In genomic region chr12:132828706-132829534, GRCh38 we compare ENCODE assay signal across 1 cellular context.
TF ChIP-seq lines count a peak whose summit lies in the region.

Gene GOLGA3, minus strand, starts transcription at chr12:132828869. Its CDS starts 6,741 bp downstream, at chr12:132822128.

TF ChIP-seq in HepG2, 621 proteins besides CTCF, POLR2A, EP300 and RAD21 (continued from another document and continues in another):
- TF ChIP-seq ATF6 (CRISPR knock-in tag; conservative IDR thresholded peaks at IDR 0.05) (0 out of 2 replicates have a peak, but pooled peaks have one; percentile 11), MXD4 (CRISPR knock-in tag; IDR thresholded peaks at IDR 0.05) (no peak), ZNF775 (CRISPR knock-in tag; IDR thresholded peaks at IDR 0.05; ENCODE audit: borderline replicate concordance) (no peak), CREB3 (CRISPR knock-in tag; IDR thresholded peaks at IDR 0.05) (no peak), GATA4 (IDR thresholded peaks at IDR 0.05; ENCODE audit: borderline replicate concordance, low read depth) (peak; percentile 34; the same call in 1 of the 2 replicates), REST (IDR thresholded peaks at IDR 0.05; ENCODE audit: borderline replicate concordance in 1 of 2, low read depth in 1 of 2, low read length in 2 of 2) (no peak), ZNF20 (CRISPR knock-in tag; IDR thresholded peaks at IDR 0.05) (0 out of 2 replicates have a peak, but pooled peaks have one; percentile 40), HCFC1 (IDR thresholded peaks at IDR 0.05; ENCODE audit: low read depth, low read length) (peak; percentile 75), JUNB (CRISPR knock-in tag; IDR thresholded peaks at IDR 0.05; ENCODE audit: borderline replicate concordance) (no peak), ZNF414 (CRISPR knock-in tag; IDR thresholded peaks at IDR 0.05) (peak; percentile 62; the same call in 1 of the 2 replicates), ZFP36L1 (CRISPR knock-in tag; IDR thresholded peaks at IDR 0.05) (no peak), ZFY (CRISPR knock-in tag; IDR thresholded peaks at IDR 0.05) (peak; percentile 91), BCL6 (CRISPR knock-in tag; IDR thresholded peaks at IDR 0.05) (no peak), KLF6 (CRISPR knock-in tag; IDR thresholded peaks at IDR 0.05) (peak; percentile 77; the same call in 1 of the 2 replicates), ZNF10 (CRISPR knock-in tag; IDR thresholded peaks at IDR 0.05; ENCODE audit: borderline replicate concordance, low read depth) (no peak), HOXD1 (CRISPR knock-in tag; IDR thresholded peaks at IDR 0.05) (no peak), ZNF556 (CRISPR knock-in tag; IDR thresholded peaks at IDR 0.05; ENCODE audit: borderline replicate concordance) (peak; percentile 44; the same call in 1 of the 2 replicates), ATF7-NPFF (CRISPR knock-in tag; IDR thresholded peaks at IDR 0.05; ENCODE audit: low read depth) (no peak), ZNF292 (CRISPR knock-in tag; IDR thresholded peaks at IDR 0.05; ENCODE audit: borderline replicate concordance, low read depth) (no peak), PHF5A (CRISPR knock-in tag; IDR thresholded peaks at IDR 0.05; ENCODE audit: low read depth, unreplicated experiment) (no peak), SMARCC2 (IDR thresholded peaks at IDR 0.05) (no peak), ZNF709 (CRISPR knock-in tag; IDR thresholded peaks at IDR 0.05) (no peak), ONECUT2 (CRISPR knock-in tag; IDR thresholded peaks at IDR 0.05) (no peak), SATB2 (CRISPR knock-in tag; IDR thresholded peaks at IDR 0.05) (no peak), ZNF800 (CRISPR knock-in tag; IDR thresholded peaks at IDR 0.05) (no peak), GPN1 (CRISPR knock-in tag; IDR thresholded peaks at IDR 0.05; ENCODE audit: borderline replicate concordance) (no peak), LRRFIP1 (CRISPR knock-in tag; conservative IDR thresholded peaks at IDR 0.05) (no peak), SRY (CRISPR knock-in tag; IDR thresholded peaks at IDR 0.05) (0 out of 2 replicates have a peak, but pooled peaks have one; percentile 37), ZNF672 (CRISPR knock-in tag; IDR thresholded peaks at IDR 0.05) (no peak), HDAC1 (CRISPR knock-in tag; IDR thresholded peaks at IDR 0.05) (peak; percentile 83), ZNF704 (CRISPR knock-in tag; IDR thresholded peaks at IDR 0.05; ENCODE audit: borderline replicate concordance) (peak; percentile 46; the same call in 1 of the 2 replicates), THYN1 (CRISPR knock-in tag; IDR thresholded peaks at IDR 0.05; ENCODE audit: borderline replicate concordance, low read depth) (no peak), NONO (IDR thresholded peaks at IDR 0.05) (no peak), NONO (CRISPR knock-in tag; conservative IDR thresholded peaks at IDR 0.05) (peak; percentile 74), ZNF136 (CRISPR knock-in tag; IDR thresholded peaks at IDR 0.05; ENCODE audit: low read depth) (no peak), PITX1 (CRISPR knock-in tag; IDR thresholded peaks at IDR 0.05) (peak; percentile 46), ZFYVE20 (CRISPR knock-in tag; IDR thresholded peaks at IDR 0.05; ENCODE audit: borderline replicate concordance, low read depth) (no peak), DRAP1 (CRISPR knock-in tag; IDR thresholded peaks at IDR 0.05) (peak; percentile 61; the same call in 1 of the 2 replicates), MTA3 (CRISPR knock-in tag; IDR thresholded peaks at IDR 0.05) (no peak), FLYWCH1 (CRISPR knock-in tag; IDR thresholded peaks at IDR 0.05) (no peak), MIER3 (CRISPR knock-in tag; IDR thresholded peaks at IDR 0.05; ENCODE audit: borderline replicate concordance) (no peak), MAFK (conservative IDR thresholded peaks at IDR 0.05 in 1 of 2, IDR thresholded peaks at IDR 0.05 in 1 of 2; ENCODE audit: low read length in 2 of 2) (no peak), ZNF574 (CRISPR knock-in tag; IDR thresholded peaks at IDR 0.05) (peak; percentile 92), CHD2 (IDR thresholded peaks at IDR 0.05; ENCODE audit: low read depth, low read length) (no peak)
